In genomic region chr4:41548305-41548704, GRCh38 we compare ENCODE assay signal across 29 cellular contexts.
"Had no signal": no experiment of that assay in that cellular context is flagged by ENCODE, and none has a peak within 500 bp of the region (broad histone marks: within the 10 kb centered on the region; RNA-seq: fewer than 3 reads in every experiment).

No MANE protein-coding gene starts in this region.

- H3K4me3 Mint-ChIP-seq: mesothelial cell of epicardium; naive B cell; natural killer cell; nephron progenitor cell; neural progenitor cell; stimulated activated memory B cell treated with anti-CD40 and anti-IgM and Interleukin-4, amounts not matched to agents 10 μg/mL and 1 μg/mL and 100 μg/mL, for 72 hours; stimulated activated naive CD8-positive, alpha-beta T cell treated with anti-CD3 and anti-CD28 coated beads, Interleukin-15, amount 100 ng/mL, for 72 hours; type B pancreatic cell had no signal

- H3K4me1 ChIP-seq: neural progenitor cell, sigmoid colon, uterus had no signal

- H3K27me3 Mint-ChIP-seq: stimulated activated memory B cell treated with anti-CD40 and anti-IgM and Interleukin-4, amounts not matched to agents 10 μg/mL and 1 μg/mL and 100 μg/mL, for 72 hours; stimulated activated naive CD8-positive, alpha-beta T cell treated with anti-CD3 and anti-CD28 coated beads, Interleukin-15, amount 100 ng/mL, for 72 hours; type B pancreatic cell had no signal

- H3K4me3 ChIP-seq: left lung, lung, neural progenitor cell, sigmoid colon, tibial nerve, uterus had no signal

- H3K4me1 Mint-ChIP-seq: naive B cell; natural killer cell; neural progenitor cell; stimulated activated memory B cell treated with anti-CD40 and anti-IgM and Interleukin-4, amounts not matched to agents 10 μg/mL and 1 μg/mL and 100 μg/mL, for 72 hours; stimulated activated naive CD8-positive, alpha-beta T cell treated with anti-CD3 and anti-CD28 coated beads, Interleukin-15, amount 100 ng/mL, for 72 hours had no signal

- FAIRE-seq: keratinocyte had no signal

- H3K36me3 Mint-ChIP-seq: mesothelial cell of epicardium; naive B cell; natural killer cell; neural progenitor cell; stimulated activated memory B cell treated with anti-CD40 and anti-IgM and Interleukin-4, amounts not matched to agents 10 μg/mL and 1 μg/mL and 100 μg/mL, for 72 hours; type B pancreatic cell had no signal

- H3K27ac ChIP-seq: neural progenitor cell, neutrophil, parathyroid adenoma, sigmoid colon, tibial nerve, uterus had no signal

- H3K9me3 ChIP-seq: left lung, neutrophil, sigmoid colon, tibial nerve, uterus had no signal

- H3K27me3 ChIP-seq: left lung, neural progenitor cell, neutrophil, sigmoid colon, tibial nerve, uterus had no signal

- H3K9me3 Mint-ChIP-seq: mesothelial cell of epicardium; neural progenitor cell; stimulated activated memory B cell treated with anti-CD40 and anti-IgM and Interleukin-4, amounts not matched to agents 10 μg/mL and 1 μg/mL and 100 μg/mL, for 72 hours; stimulated activated naive CD8-positive, alpha-beta T cell treated with anti-CD3 and anti-CD28 coated beads, Interleukin-15, amount 100 ng/mL, for 72 hours had no signal

- H2AFZ ChIP-seq: neural progenitor cell, parathyroid adenoma had no signal

- ATAC-seq: left lung; natural killer cell; right cardiac atrium; stimulated activated memory B cell treated with anti-CD40 and anti-IgM and Interleukin-4, amounts not matched to agents 10 μg/mL and 1 μg/mL and 100 μg/mL, for 72 hours; stimulated activated naive CD8-positive, alpha-beta T cell treated with anti-CD3 and anti-CD28 coated beads, Interleukin-15, amount 100 ng/mL, for 72 hours had no signal

- DNase-seq: hippocampal formation; kidney glomerular epithelial cell; left cardiac atrium; left lung; mesendoderm; naive B cell; natural killer cell; nephron progenitor cell; occipital lobe; right cardiac atrium; sigmoid colon; small intestine; stimulated activated CD4-positive, alpha-beta T cell treated with anti-CD3 and anti-CD28 coated beads, Interleukin-1b, Interleukin-23, amount 100 ng/mL, for 48 hours; stimulated activated CD4-positive, alpha-beta T cell treated with anti-CD3 and anti-CD28 coated beads, Interleukin-2, amount 100 ng/mL, for 48 hours; stimulated activated CD4-positive, alpha-beta T cell treated with anti-CD3 and anti-CD28 coated beads, Interleukin-4, amount 100 ng/mL, for 4 hours; stimulated activated CD8-positive, alpha-beta memory T cell treated with anti-CD3 and anti-CD28 coated beads, Interleukin-4, amount 100 ng/mL, for 48 hours; stimulated activated naive CD4-positive, alpha-beta T cell treated with Interleukin-2 at 50 U/mL for 16 hours; stimulated activated naive CD8-positive, alpha-beta T cell treated with anti-CD3 and anti-CD28 coated beads, Interleukin-15, amount 100 ng/mL, for 72 hours; substantia nigra; uterus had no signal

- H3K36me3 ChIP-seq: left lung, neural progenitor cell, neutrophil, sigmoid colon, tibial nerve, uterus had no signal

- H3K4me2 ChIP-seq: neural progenitor cell had no signal

- H3K9ac ChIP-seq: neural progenitor cell, parathyroid adenoma had no signal

- H3K27ac Mint-ChIP-seq: mesothelial cell of epicardium; naive B cell; natural killer cell; nephron progenitor cell; neural progenitor cell; stimulated activated memory B cell treated with anti-CD40 and anti-IgM and Interleukin-4, amounts not matched to agents 10 μg/mL and 1 μg/mL and 100 μg/mL, for 72 hours; stimulated activated naive CD8-positive, alpha-beta T cell treated with anti-CD3 and anti-CD28 coated beads, Interleukin-15, amount 100 ng/mL, for 72 hours; type B pancreatic cell had no signal
